20 cellular contexts compared by ENCODE assay signal in the genomic region with DNA sequence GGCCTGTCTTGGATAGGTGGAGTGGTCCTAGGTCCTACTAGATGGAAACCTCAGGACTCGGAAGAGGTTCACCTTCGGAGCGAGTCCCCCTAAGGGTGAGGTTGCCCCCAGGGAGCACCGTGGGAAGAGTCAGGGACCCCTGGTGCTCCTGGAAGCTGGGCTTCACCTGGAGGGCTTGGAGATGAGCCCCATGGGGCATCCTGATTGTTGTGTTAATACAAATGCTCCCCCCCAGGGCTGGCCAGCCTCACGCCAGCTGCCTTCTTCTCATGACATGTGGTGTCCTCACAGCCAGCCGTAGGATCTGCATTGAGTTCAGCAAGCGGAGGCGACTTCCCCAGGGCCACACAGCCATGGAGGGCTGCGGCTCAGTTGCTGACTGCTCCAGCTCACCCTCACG.
"Had no signal": no experiment of that assay in that cellular context is flagged by ENCODE, and none has a peak within 500 bp of the region (broad histone marks: within the 10 kb centered on the region; RNA-seq: fewer than 3 reads in every experiment).

No MANE protein-coding gene starts in this region.

- H3K27me3 ChIP-seq: Peyer's patch had no signal

- H3K36me3 ChIP-seq: Peyer's patch had no signal

- DNase-seq: activated CD4-positive, alpha-beta T cell treated with anti-CD3 and anti-CD28 coated beads for 48 hours; activated CD4-positive, alpha-beta T cell treated with anti-CD3 and anti-CD28 coated beads, Interleukin-2, amount 50 U/mL, for 4 hours; activated CD4-positive, CD25-positive, alpha-beta regulatory T cell treated with anti-CD3 and anti-CD28 coated beads, Interleukin-2, amount 50 U/mL, for 72 hours; activated CD8-positive, alpha-beta memory T cell treated with anti-CD3 and anti-CD28 coated beads, Interleukin-2, amount 10 ng/mL, durations not matched to agents 7 days and 5 days; activated CD8-positive, alpha-beta T cell treated with anti-CD3 and anti-CD28 coated beads, Interleukin-2, amount 10 ng/mL, durations not matched to agents 7 days and 5 days; activated gamma-delta T cell treated with Interleukin-2 at 50 U/mL for 16 hours; activated naive CD4-positive, alpha-beta T cell treated with anti-CD3 and anti-CD28 coated beads, Interleukin-2, amount 10 ng/mL, durations not matched to agents 7 days and 5 days; activated naive CD8-positive, alpha-beta T cell treated with anti-CD3 and anti-CD28 coated beads for 36 hours; activated T-cell treated with anti-CD3 and anti-CD28 coated beads, Interleukin-2, amount 50 U/mL, for 24 hours; caudate nucleus; Kasumi-1; KBM-7; NCI-H1048; NCI-H187 treated with DMSO at 0.1 percent for 48 hours; NCI-H2081 treated with DMSO at 0.1 percent for 48 hours; NCI-H446; NCI-H524; SHP77 treated with DMSO at 0.1 percent for 48 hours had no signal

- H3K9me3 ChIP-seq: Peyer's patch had no signal

- H3K4me3 ChIP-seq: Peyer's patch had no signal

- H3K4me1 ChIP-seq: Peyer's patch had no signal

- ATAC-seq: activated CD8-positive, alpha-beta memory T cell treated with anti-CD3 and anti-CD28 coated beads, Interleukin-2, amount 10 ng/mL, durations not matched to agents 7 days and 5 days; activated CD8-positive, alpha-beta T cell treated with anti-CD3 and anti-CD28 coated beads, Interleukin-2, amount 10 ng/mL, durations not matched to agents 7 days and 5 days had no signal

- H3K27ac ChIP-seq: Peyer's patch, RWPE1 had no signal
